In the genomic region with DNA sequence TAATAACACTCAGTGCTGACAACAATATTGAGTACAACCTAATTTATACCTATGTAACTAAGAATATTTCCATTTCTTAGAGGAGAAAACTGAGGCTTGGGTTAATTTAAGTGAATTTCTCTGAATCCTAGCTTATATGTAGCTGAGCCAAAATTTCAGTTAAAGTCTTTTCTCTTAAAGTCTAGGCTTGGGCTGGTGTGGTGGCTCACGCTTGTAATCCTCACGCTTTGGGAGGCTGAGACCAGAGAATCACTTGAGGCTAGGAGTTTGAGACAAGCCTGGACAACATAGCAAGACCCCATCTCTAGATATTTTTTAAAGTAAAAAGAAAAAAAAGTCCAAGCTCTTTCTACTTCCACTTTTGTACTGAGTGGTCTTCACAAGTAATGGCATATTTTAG, we compare ENCODE assay signal across 34 cellular contexts.
DNase-seq lines count a peak whose midpoint lies in the region; ATAC-seq, FAIRE-seq and TF ChIP-seq lines count a peak whose summit lies in the region.
"Had no signal": no experiment of that assay in that cellular context is flagged by ENCODE, and none has a peak within 500 bp of the region (broad histone marks: within the 10 kb centered on the region; RNA-seq: fewer than 3 reads in every experiment).

No MANE protein-coding gene starts in this region.

- H3K79me2 ChIP-seq in HepG2 (ENCODE audit: insufficient read depth, low read length), result no peaks in the 10 kb centered on the region
- no peaks in the 10 kb centered on the region for H3K79me2 ChIP-seq in K562 (ENCODE audit: control insufficient read depth, insufficient read depth, low read length)

- DNase-seq in HepG2 (ENCODE audit: low spot score) (no peak), right lobe of liver (no peak), A549 (ENCODE audit: low read depth in 1 of 2, low spot score in 1 of 2) (no peak), K562 (ENCODE audit: extremely low read depth in 1 of 4, low spot score in 3 of 4) (no peak), heart right ventricle (no peak), HK-2 (ENCODE audit: unreplicated experiment) (no peak)
- DNase-seq: 8988T; ACHN; AML-193; BE2C; C1 segment of cervical spinal cord; Caco-2; Calu3; CD4-positive, alpha-beta memory T cell; CD4-positive, alpha-beta T cell; CD4-positive, CD25-positive, alpha-beta regulatory T cell; CD8-positive, alpha-beta memory T cell; CD8-positive, alpha-beta T cell; COR-L47; DMS 273 treated with DMSO at 0.1 percent for 48 hours; DMS153; DMS53; DMS79; DMS79 treated with DMSO at 0.1 percent for 48 hours; DND-41; EL had no signal

- TF ChIP-seq RAD21 in HepG2 (CRISPR knock-in tag; IDR thresholded peaks at IDR 0.05), result no peak
- TF ChIP-seq RAD21 in A549 (conservative IDR thresholded peaks at IDR 0.05 in 1 of 2, IDR thresholded peaks at IDR 0.05 in 1 of 2), result no peak
- no peak for TF ChIP-seq RAD21 in K562 (CRISPR knock-in tag; conservative IDR thresholded peaks at IDR 0.05 in 1 of 2, IDR thresholded peaks at IDR 0.05 in 1 of 2)

- no peak overlapping the region for H3K4me3 ChIP-seq in HepG2 (replicated peaks in 1 of 3; ENCODE audit: insufficient read depth in 1 of 3, low read depth in 2 of 3, low read length in 3 of 3)
- no peak overlapping the region for H3K4me3 ChIP-seq in right lobe of liver
- no peak overlapping the region for H3K4me3 ChIP-seq in A549
- no peak overlapping the region for H3K4me3 ChIP-seq in HEK293 (ENCODE audit: low read depth, low read length)
- no peak overlapping the region for H3K4me3 ChIP-seq in K562
- H3K4me3 ChIP-seq in heart right ventricle, result no peak overlapping the region
- H3K4me3 ChIP-seq: BLaER1; BLaER1 treated with 17β-estradiol and CSF1 and Interleukin-3, amounts not matched to agents 10 nM and 100 nM had no signal

- H2AFZ ChIP-seq in HepG2 (ENCODE audit: low read length) (no peak overlapping the region), K562 (ENCODE audit: low read depth, low read length) (no peak overlapping the region)

- H3K27me3 ChIP-seq in HepG2 (ENCODE audit: control insufficient read depth in 1 of 2, insufficient read depth in 2 of 2, low read length in 2 of 2) (no peaks in the 10 kb centered on the region), right lobe of liver (no peaks in the 10 kb centered on the region), K562 (ENCODE audit: control insufficient read depth in 2 of 2, insufficient read depth in 2 of 2, low read length in 2 of 2) (no peaks in the 10 kb centered on the region), heart right ventricle (no peaks in the 10 kb centered on the region)
- H3K27me3 ChIP-seq: BE2C; BLaER1; BLaER1 treated with 17β-estradiol and CSF1 and Interleukin-3, amounts not matched to agents 10 nM and 100 nM had no signal

- no peak overlapping the region for H3K4me2 ChIP-seq in HepG2 (ENCODE audit: low read depth, low read length)
- no peak overlapping the region for H3K4me2 ChIP-seq in A549
- no peak overlapping the region for H3K4me2 ChIP-seq in K562 (ENCODE audit: insufficient read depth, low read length)
- H3K4me2 ChIP-seq: BLaER1; BLaER1 treated with 17β-estradiol and CSF1 and Interleukin-3, amounts not matched to agents 10 nM and 100 nM had no signal

- H3K36me3 ChIP-seq in HepG2 (replicated peaks in 1 of 2; ENCODE audit: control insufficient read depth in 1 of 2, insufficient read depth in 2 of 2, low read length in 2 of 2) (peaks cover 22 to 81% of the 10 kb centered on the region in 2 experiments), right lobe of liver (peaks cover 4 to 93% (median 32%) of the 10 kb centered on the region in 4 donors), HEK293 (ENCODE audit: control insufficient read depth in 2 of 2, insufficient read depth in 1 of 2, low read length in 2 of 2) (peaks cover 8 to 94% of the 10 kb centered on the region in 2 experiments), K562 (ENCODE audit: control insufficient read depth, insufficient read depth, low read length) (peaks cover 92% of the 10 kb centered on the region), heart right ventricle (peaks cover 4 to 100% (median 87%) of the 10 kb centered on the region in 9 donors)

- H3K9me3 ChIP-seq in HepG2 (ENCODE audit: low read length), result no peaks in the 10 kb centered on the region
- no peaks in the 10 kb centered on the region for H3K9me3 ChIP-seq in right lobe of liver
- H3K9me3 ChIP-seq in A549, result peaks cover 11% of the 10 kb centered on the region; the same call in 2 of the 3 replicates
- H3K9me3 ChIP-seq in HEK293 (ENCODE audit: control insufficient read depth, insufficient read depth, low read depth, low read length), result no peaks in the 10 kb centered on the region
- peaks cover 4% of the 10 kb centered on the region; the same call in 1 of the 2 replicates for H3K9me3 ChIP-seq in K562 (replicated peaks; ENCODE audit: control insufficient read depth, insufficient read depth, low read depth, low read length)
- peaks cover 0 to 9% (median 0%) of the 10 kb centered on the region in 11 donors for H3K9me3 ChIP-seq in heart right ventricle
- H3K9me3 ChIP-seq: BE2C, BLaER1 had no signal

- POLR2A ChIA-PET in HepG2 (lab: Yijun Ruan, JAX), result no interaction called here
- POLR2A ChIA-PET in A549 (lab: Yijun Ruan, JAX), result no interaction called here
- POLR2A ChIA-PET in HEK293 (lab: Yijun Ruan, JAX), result no interaction called here
- POLR2A ChIA-PET in K562 (lab: Yijun Ruan, JAX), result interaction anchor here (1.5 kb wide), 1 partner anchor 15 kb away, joined by 4 read pairs; no protein-coding TSS in a partner anchor

- BruUV-seq in HepG2 (replicated peaks; lab: Mats Ljungman, UMichigan) (no TSS peak), K562 (replicated peaks; lab: Mats Ljungman, UMichigan) (no TSS peak)

- no peak for TF ChIP-seq EP300 in HepG2 (IDR thresholded peaks at IDR 0.05; ENCODE audit: low read depth in 2 of 2, low read length in 2 of 2)
- no peak for TF ChIP-seq EP300 in HepG2 (CRISPR knock-in tag; IDR thresholded peaks at IDR 0.05; ENCODE audit: borderline replicate concordance)
- no peak for TF ChIP-seq EP300 in A549 (IDR thresholded peaks at IDR 0.05)
- no peak for TF ChIP-seq EP300 in K562 (IDR thresholded peaks at IDR 0.05; ENCODE audit: low read length)

- no peak for ATAC-seq in HepG2
- no peak for ATAC-seq in right lobe of liver
- no peak for ATAC-seq in A549
- ATAC-seq in K562, result no peak
- ATAC-seq in heart right ventricle, result no peak
- ATAC-seq in HG02884 (IDR thresholded peaks at IDR 0.05; ENCODE audit: unreplicated experiment), result no peak
- ATAC-seq: CD8-positive, alpha-beta T cell had no signal

- in situ Hi-C loops in HepG2 (cut with HindIII; ENCODE audit: extremely low pct_ligation_motif_present, low pct_unique_long_range_greater_than_20kb), result no loop called here
- in situ Hi-C loops in K562 (cut with MboI), result no loop called here

- CTCF ChIA-PET in HepG2 (lab: Yijun Ruan, JAX; ENCODE audit: low intra/inter-chr PET ratio, low total read pairs) (no interaction called here), A549 (lab: Yijun Ruan, JAX) (no interaction called here), HEK293 (lab: Yijun Ruan, JAX) (no interaction called here), K562 (lab: Yijun Ruan, JAX; ENCODE audit: low intra/inter-chr PET ratio) (interaction anchor here (0.6 kb wide), 1 partner anchor 26 kb away, joined by 3 read pairs; no protein-coding TSS in a partner anchor)

- H4K20me1 ChIP-seq in HepG2 (ENCODE audit: insufficient read depth, low read length) (no peaks in the 10 kb centered on the region), K562 (replicated peaks; ENCODE audit: control insufficient read depth, insufficient read depth, low read length) (no peaks in the 10 kb centered on the region)
- H4K20me1 ChIP-seq: BLaER1 had no signal

- no peak for TF ChIP-seq POLR2A in HepG2 (IDR thresholded peaks at IDR 0.05; ENCODE audit: insufficient read depth in 1 of 2, low read depth in 2 of 2, low read length in 2 of 2)
- no peak for TF ChIP-seq POLR2A in right lobe of liver (IDR thresholded peaks at IDR 0.05)
- no peak for TF ChIP-seq POLR2A in A549 (IDR thresholded peaks at IDR 0.05; ENCODE audit: low read length)
- no peak for TF ChIP-seq POLR2A in K562 (conservative IDR thresholded peaks at IDR 0.05)

- H3K4me1 ChIP-seq in HepG2 (ENCODE audit: insufficient read depth, low read length), result no peaks in the 10 kb centered on the region
- no peaks in the 10 kb centered on the region for H3K4me1 ChIP-seq in right lobe of liver
- no peaks in the 10 kb centered on the region for H3K4me1 ChIP-seq in A549
- no peaks in the 10 kb centered on the region for H3K4me1 ChIP-seq in HEK293 (ENCODE audit: control insufficient read depth, insufficient read depth, low read length)
- peaks cover 0 to 2% of the 10 kb centered on the region in 2 experiments; a peak in 2 of 5 replicates for H3K4me1 ChIP-seq in K562 (replicated peaks in 1 of 2; ENCODE audit: control insufficient read depth in 2 of 2, insufficient read depth in 2 of 2, low read length in 2 of 2)
- peaks cover 0 to 6% (median 0%) of the 10 kb centered on the region in 9 donors for H3K4me1 ChIP-seq in heart right ventricle
- H3K4me1 ChIP-seq: BE2C; BLaER1; BLaER1 treated with 17β-estradiol and CSF1 and Interleukin-3, amounts not matched to agents 10 nM and 100 nM; Caco-2 had no signal

- no peak for TF ChIP-seq CTCF in HepG2 (CRISPR knock-in tag; IDR thresholded peaks at IDR 0.05)
- no peak for TF ChIP-seq CTCF in right lobe of liver (IDR thresholded peaks at IDR 0.05)
- no peak for TF ChIP-seq CTCF in A549 (IDR thresholded peaks at IDR 0.05)
- no peak for TF ChIP-seq CTCF in HEK293 (tag by site-specific recombination; IDR thresholded peaks at IDR 0.05)
- TF ChIP-seq CTCF in K562 (IDR thresholded peaks at IDR 0.05 in 2 of 3, conservative IDR thresholded peaks at IDR 0.05 in 1 of 3; ENCODE audit: insufficient read depth in 2 of 3, low read depth in 1 of 3, low read length in 3 of 3), result no peak
- no peak for TF ChIP-seq CTCF in heart right ventricle (IDR thresholded peaks at IDR 0.05)

- intact Hi-C loops in HepG2 (cut with micrococcal nuclease; ENCODE audit: unreplicated experiment) (loop anchor here (5.0 kb wide), 1 partner anchor 171 kb away; no protein-coding TSS in a partner anchor), right lobe of liver (cut with DNase I) (no loop called here), K562 (cut with micrococcal nuclease) (loop anchor here (5.0 kb wide), 1 partner anchor 89 kb away; no protein-coding TSS in a partner anchor), heart right ventricle (cut with DNase I) (no loop called here)

- H3K27ac ChIP-seq in HepG2 (ENCODE audit: extremely low read length, insufficient read depth, low read length), result no peak overlapping the region
- H3K27ac ChIP-seq in right lobe of liver, result no peak overlapping the region
- no peak overlapping the region for H3K27ac ChIP-seq in A549
- no peak overlapping the region for H3K27ac ChIP-seq in HEK293 (ENCODE audit: extremely low read depth, low read depth, low read length)
- H3K27ac ChIP-seq in K562 (ENCODE audit: extremely low read depth, low read depth, low read length), result no peak overlapping the region
- H3K27ac ChIP-seq in heart right ventricle, result no peak overlapping the region
- H3K27ac ChIP-seq: 22Rv1; BLaER1; BLaER1 treated with 17β-estradiol and CSF1 and Interleukin-3, amounts not matched to agents 10 nM and 100 nM; C4-2B had no signal

- 97% methylated on average over 2 of the region's 2 CpGs for WGBS in HepG2 (ENCODE audit: low lambda C conversion rate)
- 100% methylated on average over 2 of the region's 2 CpGs for WGBS in right lobe of liver (ENCODE audit: insufficient coverage, low coverage, low lambda C conversion rate, missing lambda C conversion rate)
- WGBS in A549 (ENCODE audit: missing lambda C conversion rate), result 98% methylated on average over 2 of the region's 2 CpGs
- WGBS in K562 (ENCODE audit: insufficient coverage, low coverage, missing lambda C conversion rate), result 100% methylated on average over 2 of the region's 2 CpGs
- 96 to 99% methylated on average over 2 of the region's 2 CpGs for WGBS in heart right ventricle, 2 donors

- no peaks in the 10 kb centered on the region for H3K9me1 ChIP-seq in K562 (ENCODE audit: control insufficient read depth, insufficient read depth, low read length)

- H3K9ac ChIP-seq in HepG2 (ENCODE audit: insufficient read depth, low read depth, low read length), result no peak overlapping the region
- no peak overlapping the region for H3K9ac ChIP-seq in K562 (ENCODE audit: insufficient read depth in 1 of 2, low read depth in 2 of 2, low read length in 2 of 2)
- H3K9ac ChIP-seq: BLaER1; BLaER1 treated with 17β-estradiol and CSF1 and Interleukin-3, amounts not matched to agents 10 nM and 100 nM had no signal

- no peak for FAIRE-seq in HepG2 (lab: Jason Lieb, UNC)
- no peak for FAIRE-seq in A549 (lab: Jason Lieb, UNC)
- FAIRE-seq in K562 (lab: Jason Lieb, UNC), result no peak
- FAIRE-seq: A204.1, D721Med had no signal

Comparison
In these comparisons a context has a peak if more than half of its experiments do, and no peak if none do; other contexts are left out.
1. intact Hi-C loops: an anchor here in HepG2 (5.0 kb wide) and K562 (5.0 kb wide); none called in right lobe of liver and heart right ventricle.